11 cellular contexts compared by ENCODE assay signal in genomic region chr20:40686434-40686882, GRCh38. TPM values are rescaled to one million over a fixed set of nuclear protein-coding genes. Genes with fewer than 3 reads are reported as not detected.
DNase-seq lines count a peak whose midpoint lies in the region; ATAC-seq and TF ChIP-seq lines count a peak whose summit lies in the region.
"Had no signal": no experiment of that assay in that cellular context is flagged by ENCODE, and none has a peak within 500 bp of the region (broad histone marks: within the 10 kb centered on the region; RNA-seq: fewer than 3 reads in every experiment).

No MANE protein-coding gene starts in this region.

- no peaks in the 10 kb centered on the region for H3K9me3 ChIP-seq in A673 (ENCODE audit: low read depth, low read length, poor library complexity, severe bottlenecking)
- no peaks in the 10 kb centered on the region for H3K9me3 ChIP-seq in adrenal gland (replicated peaks in 1 of 3)
- no peaks in the 10 kb centered on the region for H3K9me3 ChIP-seq in right cardiac atrium (ENCODE audit: control insufficient read depth, low read length)
- H3K9me3 ChIP-seq in ovary = no peaks in the 10 kb centered on the region

- POLR2A ChIA-PET in A673 (lab: Charles Lee; ENCODE audit: low non-redundant PET) = no interaction called here

- WGBS in adrenal gland, 4 donors = 39 to 50% (median 47%) methylated on average over 7 of the region's 7 CpGs
- 43% methylated on average over 7 of the region's 7 CpGs for WGBS in right cardiac atrium
- 49 to 68% (median 56%) methylated on average over 7 of the region's 7 CpGs for WGBS in ovary, 3 donors

- CTCF ChIA-PET in A673 (lab: Charles Lee) = no interaction called here

- TF ChIP-seq EP300 in ovary (IDR thresholded peaks at IDR 0.05) = no peak

- BruUV-seq in A673 (replicated peaks; lab: Mats Ljungman, UMichigan) = no TSS peak

- no peak for ATAC-seq in right cardiac atrium

- intact Hi-C loops in A673 (cut with micrococcal nuclease; ENCODE audit: unreplicated experiment) (loop anchor here (5.0 to 10.0 kb wide), 4 partner anchors 34 to 1422 kb away; no protein-coding TSS in a partner anchor), adrenal gland (cut with DNase I) (loop anchor here (10.0 kb wide), 2 partner anchors 122 to 422 kb away; no protein-coding TSS in a partner anchor), right cardiac atrium (cut with DNase I) (loop anchor here in 1 of 4 donors (5.0 to 10.0 kb wide), 2 partner anchors 419 to 802 kb away; no protein-coding TSS in a partner anchor), ovary (cut with DNase I) (loop anchor here in 2 of 4 donors (5.0 to 10.0 kb wide), 2 partner anchors 802 to 849 kb away; no protein-coding TSS in a partner anchor)

- H3K4me3 ChIP-seq in A673 (ENCODE audit: low read depth, low read length, poor library complexity, severe bottlenecking) (peak overlapping the region; percentile 78), adrenal gland (peak overlapping the region in 2 of 4 donors; percentile 28 to 65), right cardiac atrium (ENCODE audit: low read length) (peak overlapping the region; percentile 61), ovary (peak overlapping the region; percentile 59)

- H3K27me3 ChIP-seq in A673 (replicated peaks; ENCODE audit: insufficient read depth, low read depth, low read length, poor library complexity) (peaks cover 5% of the 10 kb centered on the region), adrenal gland (peaks cover 9% of the 10 kb centered on the region), right cardiac atrium (ENCODE audit: control insufficient read depth, insufficient read depth) (no peaks in the 10 kb centered on the region), ovary (peaks cover 4% of the 10 kb centered on the region)

- no peak for TF ChIP-seq POLR2A in adrenal gland (IDR thresholded peaks at IDR 0.05)
- TF ChIP-seq POLR2A in ovary (IDR thresholded peaks at IDR 0.05) = no peak

- peaks cover 15% of the 10 kb centered on the region for H3K4me1 ChIP-seq in A673 (ENCODE audit: insufficient read depth, low read length, poor library complexity, severe bottlenecking)
- H3K4me1 ChIP-seq in adrenal gland (replicated peaks in 1 of 2) = peaks cover 7 to 14% of the 10 kb centered on the region in 2 donors
- H3K4me1 ChIP-seq in right cardiac atrium (ENCODE audit: control insufficient read depth, insufficient read depth, low read length) = no peaks in the 10 kb centered on the region
- peaks cover 11% of the 10 kb centered on the region for H3K4me1 ChIP-seq in ovary (ENCODE audit: insufficient read depth)

- DNase-seq in A673 (ENCODE audit: low spot score) (no peak), adrenal gland (no peak), right cardiac atrium (peak in 1 of 3 donors; percentile 70), ovary (no peak), dermis blood vessel endothelial cell (no peak)
- no peak for DNase-seq in activated CD4-positive, alpha-beta T cell treated with anti-CD3 and anti-CD28 coated beads for 48 hours
- no peak for DNase-seq in activated naive CD4-positive, alpha-beta T cell (lab: John Stamatoyannopoulos, UW)
- no peak for DNase-seq in stimulated activated naive CD4-positive, alpha-beta T cell treated with Interleukin-2 at 50 U/mL for 16 hours (lab: John Stamatoyannopoulos, UW)
- DNase-seq: activated gamma-delta T cell treated with Interleukin-2 at 50 U/mL for 16 hours; effector memory CD4-positive, alpha-beta T cell; NCI-H2029 treated with DMSO at 0.1 percent for 48 hours had no signal

- no peak for TF ChIP-seq CTCF in A673 (conservative IDR thresholded peaks at IDR 0.05; ENCODE audit: low read depth, low read length)
- no peak for TF ChIP-seq CTCF in adrenal gland (IDR thresholded peaks at IDR 0.05)
- no peak for TF ChIP-seq CTCF in ovary (IDR thresholded peaks at IDR 0.05)

- H3K36me3 ChIP-seq in A673 (ENCODE audit: insufficient read depth, low read length, poor library complexity, severe bottlenecking) = peaks cover 15% of the 10 kb centered on the region
- no peaks in the 10 kb centered on the region for H3K36me3 ChIP-seq in adrenal gland (replicated peaks in 1 of 2)
- H3K36me3 ChIP-seq in ovary = no peaks in the 10 kb centered on the region

- H3K27ac ChIP-seq in A673 (ENCODE audit: low read depth, low read length, poor library complexity, severe bottlenecking) (no peak overlapping the region), adrenal gland (peak overlapping the region in 3 of 5 donors; percentile 37 to 99 (median 98)), right cardiac atrium (ENCODE audit: low read length) (no peak overlapping the region), ovary (no peak overlapping the region)

RNA-seq across cellular contexts. Expression of gene MAFB, which starts 2.6 kb away (rescaled TPM):
- total RNA-seq in A673 (2021) = 44.3 and 57.0 TPM in 2 replicates
- total RNA-seq in adrenal gland = 10 to 100 TPM; 33.9 to 79.0 (median 47.5) TPM
- polyA plus RNA-seq in adrenal gland = 10 to 100 TPM in 2 of 3 donors, 1 to 10 TPM in 1; 7.5 to 16.3 (median 12.4) TPM
- 10 to 100 TPM; 15.1 to 22.8 (median 21.5) TPM for total RNA-seq in right cardiac atrium
- 6.9 TPM for polyA plus RNA-seq in right cardiac atrium
- total RNA-seq in ovary = 10 to 100 TPM in 4 of 7 donors, 1 to 10 TPM in 3; 7.9 to 29.4 (median 11.9) TPM
- polyA plus RNA-seq in ovary = 10 to 100 TPM in 1 of 2 donors, 1 to 10 TPM in 1; 6.9 to 19.3 TPM
- 3.4 and 5.9 TPM in 2 replicates for total RNA-seq in dermis blood vessel endothelial cell

Comparison
In these comparisons a context has a peak if more than half of its experiments do, and no peak if none do; other contexts are left out.
1. H3K27ac ChIP-seq: peak in adrenal gland (3 of 5); none in A673 (single experiment), right cardiac atrium (single experiment) and ovary (0 of 2).